In the genomic region with DNA sequence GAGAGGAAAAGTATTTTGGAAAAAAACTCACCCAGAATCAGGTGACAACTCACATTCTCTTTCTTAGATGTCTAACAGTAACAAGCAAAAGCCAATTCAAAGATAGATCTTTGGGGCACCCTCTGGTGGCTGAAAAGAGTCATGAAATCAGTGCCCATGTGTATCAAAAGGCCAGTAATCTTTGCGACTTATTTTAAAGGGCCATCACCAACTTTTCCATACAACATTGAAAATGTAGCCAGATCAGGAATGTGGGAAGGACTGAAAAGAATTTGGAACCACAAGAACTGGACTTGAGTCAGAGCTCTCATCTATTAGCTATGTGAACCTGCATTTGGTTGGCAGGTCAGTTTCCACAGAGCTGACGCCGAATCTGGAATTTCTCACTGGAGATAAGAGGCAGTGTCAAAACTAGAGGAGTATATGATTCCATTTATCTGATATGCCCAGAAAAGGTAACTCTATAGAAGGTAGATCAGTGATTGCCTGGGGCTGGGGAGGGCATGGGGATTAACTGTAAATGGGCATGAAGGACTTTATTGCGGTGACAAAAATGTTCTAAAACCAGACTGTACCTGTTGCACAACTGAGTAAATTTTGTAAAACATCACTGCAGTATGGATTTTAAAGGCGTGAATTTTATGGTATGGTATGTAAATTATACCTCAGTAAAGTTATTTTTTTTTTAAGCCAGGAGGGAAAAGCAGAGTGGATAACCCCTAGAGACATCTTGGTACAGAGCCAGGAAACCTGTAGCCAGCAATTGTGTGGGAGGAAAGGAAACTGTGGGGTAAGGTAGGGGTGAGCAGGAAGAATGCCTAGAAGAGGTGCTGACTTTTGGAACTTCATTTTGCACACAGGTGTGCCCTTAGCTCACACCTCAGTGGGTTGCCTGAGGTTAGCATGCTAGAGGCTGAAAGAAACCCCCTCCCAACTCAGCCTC, we compare ENCODE assay signal across 8 cellular contexts.
DNase-seq lines count a peak whose midpoint lies in the region; TF ChIP-seq lines count a peak whose summit lies in the region.

No MANE protein-coding gene starts in this region.

- peak; percentile 77 for TF ChIP-seq CTCF in MM.1S (IDR thresholded peaks at IDR 0.05; ENCODE audit: low read length)

- no peaks in the 10 kb centered on the region for H3K36me3 Mint-ChIP-seq in activated naive CD4-positive, alpha-beta T cell treated with anti-CD3 and anti-CD28 coated beads, Interleukin-2, amount 50 U/mL, for 24 hours

- no peaks in the 10 kb centered on the region for H3K27me3 ChIP-seq in GM23248 (replicated peaks; ENCODE audit: insufficient read depth)
- no peaks in the 10 kb centered on the region for H3K27me3 ChIP-seq in MM.1S (replicated peaks; ENCODE audit: insufficient read depth, low read length)
- no peaks in the 10 kb centered on the region for H3K27me3 ChIP-seq in SJCRH30

- no peaks in the 10 kb centered on the region for H3K9me2 ChIP-seq in GM23248 (ENCODE audit: insufficient read depth)
- H3K9me2 ChIP-seq in MM.1S (replicated peaks; ENCODE audit: insufficient read depth, low read length): no peaks in the 10 kb centered on the region

- H4K20me1 ChIP-seq in GM23248 (ENCODE audit: insufficient read depth) (no peaks in the 10 kb centered on the region), MM.1S (ENCODE audit: insufficient read depth, low read length) (no peaks in the 10 kb centered on the region)

- H3K4me3 ChIP-seq in GM23248: no peak overlapping the region
- no peak overlapping the region for H3K4me3 ChIP-seq in MM.1S (ENCODE audit: low read length)
- peak overlapping the region; percentile 6; the same call in 1 of the 2 replicates for H3K4me3 ChIP-seq in SJCRH30

- intact Hi-C loops in posterior vena cava (cut with DNase I): loop anchor here in 1 of 2 donors (10.0 kb wide), 1 partner anchor 492 kb away; no protein-coding TSS in a partner anchor

- DNase-seq in ELR (ENCODE audit: low read depth): peak; percentile 77
- peak; percentile 86 for DNase-seq in GM23248
- peak; percentile 72 for DNase-seq in MM.1S
- DNase-seq in SJCRH30: peak; percentile 67 to 88
- DNase-seq in glomerular visceral epithelial cell (ENCODE audit: extremely low spot score): peak; percentile 86
- peak; percentile 64 for DNase-seq in putamen (ENCODE audit: low spot score)
- no peak for DNase-seq in posterior vena cava (ENCODE audit: low spot score)

- in situ Hi-C loops in GM23248 (cut with MboI): no loop called here

- peak overlapping the region; percentile 35 for H3K27ac Mint-ChIP-seq in activated naive CD4-positive, alpha-beta T cell treated with anti-CD3 and anti-CD28 coated beads, Interleukin-2, amount 50 U/mL, for 24 hours

- H3K4me1 ChIP-seq in GM23248 (ENCODE audit: insufficient read depth): peaks cover 13% of the 10 kb centered on the region
- H3K4me1 ChIP-seq in MM.1S (ENCODE audit: low read length): 0 out of 2 replicates have a peak, but pooled peaks cover 5% of the 10 kb centered on the region
- H3K4me1 ChIP-seq in SJCRH30: peaks cover 5% of the 10 kb centered on the region; the same call in 1 of the 2 replicates

- 54 to 55% methylated on average over 5 of the region's 5 CpGs for WGBS in GM23248 (ENCODE audit: low coverage in 1 of 2, low lambda C conversion rate in 2 of 2, missing lambda C conversion rate in 2 of 2), 2 experiments

- H3K27me3 Mint-ChIP-seq in activated naive CD4-positive, alpha-beta T cell treated with anti-CD3 and anti-CD28 coated beads, Interleukin-2, amount 50 U/mL, for 24 hours: no peaks in the 10 kb centered on the region

- no peak overlapping the region for H3K27ac ChIP-seq in GM23248
- no peak overlapping the region for H3K27ac ChIP-seq in MM.1S (ENCODE audit: low read length)
- no peak overlapping the region for H3K27ac ChIP-seq in SJCRH30

- H3K9me3 Mint-ChIP-seq in activated naive CD4-positive, alpha-beta T cell treated with anti-CD3 and anti-CD28 coated beads, Interleukin-2, amount 50 U/mL, for 24 hours: no peaks in the 10 kb centered on the region

- peak overlapping the region; percentile 47 for H3K4me3 Mint-ChIP-seq in activated naive CD4-positive, alpha-beta T cell treated with anti-CD3 and anti-CD28 coated beads, Interleukin-2, amount 50 U/mL, for 24 hours

- H2AFZ ChIP-seq in GM23248 (no peak overlapping the region), MM.1S (ENCODE audit: low read length) (no peak overlapping the region)

- H3K4me2 ChIP-seq in GM23248 (ENCODE audit: unreplicated experiment): peak overlapping the region; percentile 39
- H3K4me2 ChIP-seq in MM.1S (ENCODE audit: low read depth, low read length): no peak overlapping the region

- H3K9ac ChIP-seq in GM23248 (no peak overlapping the region), MM.1S (ENCODE audit: low read length) (no peak overlapping the region)

- H3K79me2 ChIP-seq in GM23248 (ENCODE audit: insufficient read depth): no peaks in the 10 kb centered on the region
- H3K79me2 ChIP-seq in MM.1S (ENCODE audit: low read length): no peaks in the 10 kb centered on the region

- no peaks in the 10 kb centered on the region for H3K36me3 ChIP-seq in GM23248 (ENCODE audit: low read depth)
- H3K36me3 ChIP-seq in MM.1S (replicated peaks; ENCODE audit: insufficient read depth, low read length): no peaks in the 10 kb centered on the region
- H3K36me3 ChIP-seq in SJCRH30: no peaks in the 10 kb centered on the region

- H3K9me3 ChIP-seq in GM23248 (ENCODE audit: low read depth): no peaks in the 10 kb centered on the region
- no peaks in the 10 kb centered on the region for H3K9me3 ChIP-seq in MM.1S (replicated peaks; ENCODE audit: insufficient read depth, low read length)
- H3K9me3 ChIP-seq in SJCRH30 (replicated peaks): no peaks in the 10 kb centered on the region

- H3K4me1 Mint-ChIP-seq in activated naive CD4-positive, alpha-beta T cell treated with anti-CD3 and anti-CD28 coated beads, Interleukin-2, amount 50 U/mL, for 24 hours: peaks cover 26% of the 10 kb centered on the region

- H3F3A ChIP-seq in GM23248 (ENCODE audit: insufficient read depth) (0 out of 2 replicates have a peak, but pooled peaks cover 6% of the 10 kb centered on the region), MM.1S (ENCODE audit: insufficient read depth, low read length) (no peaks in the 10 kb centered on the region)
